In the genomic region with DNA sequence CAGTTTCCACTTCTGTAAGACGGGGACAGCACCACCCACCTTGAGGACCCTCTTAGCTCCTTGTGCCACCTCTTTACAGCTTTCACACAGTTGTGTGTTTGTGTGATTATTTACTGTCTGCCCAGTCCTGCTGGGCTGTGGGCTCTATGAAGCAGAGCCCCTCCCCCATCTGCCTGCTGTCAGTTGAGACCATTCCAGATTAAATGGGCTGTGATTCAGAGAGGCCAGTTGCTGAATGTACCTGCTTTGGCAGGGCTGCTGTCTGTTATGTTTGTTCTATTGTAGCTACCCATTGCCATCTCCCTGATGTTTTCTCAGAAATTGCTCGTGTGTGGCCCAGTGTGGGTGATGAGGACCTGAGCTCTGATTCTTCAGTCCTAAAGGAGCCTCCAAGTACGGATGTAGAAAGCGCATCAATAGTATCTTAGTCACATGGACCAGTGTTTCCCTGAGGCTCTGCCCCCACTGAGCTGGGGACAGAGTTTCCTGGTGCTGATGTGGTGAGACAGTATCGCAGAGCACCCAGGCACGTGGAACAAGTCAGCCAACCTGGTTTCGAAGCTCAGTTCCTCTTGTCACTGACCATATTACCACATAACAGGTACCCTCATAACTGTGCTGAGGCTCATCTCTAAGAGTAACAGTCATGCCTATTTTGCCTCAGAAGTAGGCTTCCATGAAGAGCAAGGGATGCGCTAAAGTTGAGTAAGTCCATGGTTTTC, we compare ENCODE assay signal across 21 cellular contexts. TPM values are rescaled to one million over a fixed set of nuclear protein-coding genes. Genes with fewer than 3 reads are reported as not detected.
DNase-seq lines count a peak whose midpoint lies in the region; ATAC-seq and TF ChIP-seq lines count a peak whose summit lies in the region.
"Had no signal": no experiment of that assay in that cellular context is flagged by ENCODE, and none has a peak within 500 bp of the region (broad histone marks: within the 10 kb centered on the region; RNA-seq: fewer than 3 reads in every experiment).

No MANE protein-coding gene starts in this region.

- no peak for DNase-seq in right cardiac atrium
- DNase-seq in NCI-H526 treated with DMSO at 0.1 percent for 48 hours (lab: John Stamatoyannopoulos, UW): no peak
- DNase-seq: activated CD4-positive, alpha-beta T cell treated with anti-CD3 and anti-CD28 coated beads for 1 hour; activated naive CD4-positive, alpha-beta T cell treated with Interleukin-2 at 50 U/mL for 16 hours; H7; Kasumi-1; left ventricle myocardium superior; naive thymus-derived CD4-positive, alpha-beta T cell; NCI-H1930; NCI-H524 treated with DMSO at 0.1 percent for 48 hours; retina; stimulated activated CD4-positive, alpha-beta T cell treated with anti-CD3 and anti-CD28 coated beads, Interleukin-1b, Interleukin-23, amount 100 ng/mL, for 48 hours had no signal

- TF ChIP-seq CTCF in VCaP (conservative IDR thresholded peaks at IDR 0.05): no peak
- no peak for TF ChIP-seq CTCF in nephron (IDR thresholded peaks at IDR 0.05; ENCODE audit: unreplicated experiment in 3 of 3)

- H3K9ac ChIP-seq in BLaER1 treated with 17β-estradiol and CSF1 and Interleukin-3, amounts not matched to agents 10 nM and 100 nM: no peak overlapping the region

- peaks cover 0 to 20% (median 0%) of the 10 kb centered on the region in 11 experiments; a peak in 4 of 22 replicates for H4K20me1 ChIP-seq in BLaER1 treated with 17β-estradiol and CSF1 and Interleukin-3, amounts not matched to agents 10 nM and 100 nM

- peaks cover 58% of the 10 kb centered on the region for H3K4me1 Mint-ChIP-seq in nephron

- H3K9me3 ChIP-seq in BLaER1 treated with 17β-estradiol and CSF1 and Interleukin-3, amounts not matched to agents 10 nM and 100 nM (replicated peaks in 1 of 11): no peaks in the 10 kb centered on the region
- no peaks in the 10 kb centered on the region for H3K9me3 ChIP-seq in right cardiac atrium (ENCODE audit: control insufficient read depth, low read length)
- H3K9me3 ChIP-seq: thyroid gland had no signal

- 87% methylated on average over 8 of the region's 8 CpGs for WGBS in right cardiac atrium

- intact Hi-C loops in right cardiac atrium (cut with DNase I): no loop called here

- no peaks in the 10 kb centered on the region for H3K36me3 Mint-ChIP-seq in nephron (ENCODE audit: low read depth)

- H3K36me3 ChIP-seq in BLaER1 treated with 17β-estradiol and CSF1 and Interleukin-3, amounts not matched to agents 10 nM and 100 nM: peaks cover 0 to 10% (median 0%) of the 10 kb centered on the region in 11 experiments; a peak in 1 of 22 replicates
- H3K36me3 ChIP-seq: thyroid gland had no signal

- peak overlapping the region in 9 of 11 experiments; percentile 90 to 100 (median 98); a peak in 16 of 22 replicates for H3K4me2 ChIP-seq in BLaER1 treated with 17β-estradiol and CSF1 and Interleukin-3, amounts not matched to agents 10 nM and 100 nM

- peaks cover 40 to 87% (median 84%) of the 10 kb centered on the region in 10 experiments for H3K4me1 ChIP-seq in BLaER1 treated with 17β-estradiol and CSF1 and Interleukin-3, amounts not matched to agents 10 nM and 100 nM
- peaks cover 13% of the 10 kb centered on the region for H3K4me1 ChIP-seq in right cardiac atrium (ENCODE audit: control insufficient read depth, insufficient read depth, low read length)

- ATAC-seq in GM19372 (IDR thresholded peaks at IDR 0.05; ENCODE audit: low read depth, unreplicated experiment): peak; percentile 50
- no peak for ATAC-seq in GM19467 (IDR thresholded peaks at IDR 0.05; ENCODE audit: unreplicated experiment)
- no peak for ATAC-seq in HG02571 (IDR thresholded peaks at IDR 0.05; ENCODE audit: unreplicated experiment)
- ATAC-seq in right cardiac atrium: no peak
- ATAC-seq: left ventricle myocardium superior; naive thymus-derived CD4-positive, alpha-beta T cell had no signal

- H3K27me3 ChIP-seq in BLaER1 treated with 17β-estradiol and CSF1 and Interleukin-3, amounts not matched to agents 10 nM and 100 nM: peaks cover 0 to 37% (median 0%) of the 10 kb centered on the region in 11 experiments; a peak in 6 of 22 replicates
- no peaks in the 10 kb centered on the region for H3K27me3 ChIP-seq in right cardiac atrium (ENCODE audit: control insufficient read depth, insufficient read depth)
- H3K27me3 ChIP-seq: thyroid gland had no signal

- H3K27ac ChIP-seq in BLaER1 treated with 17β-estradiol and CSF1 and Interleukin-3, amounts not matched to agents 10 nM and 100 nM: peak overlapping the region in 2 of 11 experiments; percentile 11 to 16; a peak in 3 of 22 replicates
- H3K27ac ChIP-seq in VCaP (peak overlapping the region; percentile 4; the same call in 1 of the 2 replicates), right cardiac atrium (ENCODE audit: low read length) (no peak overlapping the region)
- H3K27ac ChIP-seq: RWPE1, thyroid gland had no signal

- H3K27ac Mint-ChIP-seq in nephron: no peak overlapping the region
- H3K27ac Mint-ChIP-seq: naive thymus-derived CD4-positive, alpha-beta T cell; T-helper 1 cell treated with Interleukin-12 subunit alpha and Interleukin-12 subunit beta and Interleukin-4 antibody, amounts not matched to agents 30 μg/mL and 1 μg/mL, for 36 hours had no signal

- H3K27me3 Mint-ChIP-seq in nephron (ENCODE audit: low read depth): no peaks in the 10 kb centered on the region

- no peak overlapping the region for H3K4me3 ChIP-seq in BLaER1 treated with 17β-estradiol and CSF1 and Interleukin-3, amounts not matched to agents 10 nM and 100 nM
- H3K4me3 ChIP-seq in right cardiac atrium (ENCODE audit: low read length): no peak overlapping the region
- H3K4me3 ChIP-seq: thyroid gland had no signal

- peak overlapping the region in 2 of 3 experiments; percentile 40 to 44 for H3K4me3 Mint-ChIP-seq in nephron
- H3K4me3 Mint-ChIP-seq: naive thymus-derived CD4-positive, alpha-beta T cell; T-helper 1 cell treated with Interleukin-12 subunit alpha and Interleukin-12 subunit beta and Interleukin-4 antibody, amounts not matched to agents 30 μg/mL and 1 μg/mL, for 36 hours had no signal

- H3K9me3 Mint-ChIP-seq in nephron: no peaks in the 10 kb centered on the region
- H3K9me3 Mint-ChIP-seq: naive thymus-derived CD4-positive, alpha-beta T cell; T-helper 1 cell treated with Interleukin-12 subunit alpha and Interleukin-12 subunit beta and Interleukin-4 antibody, amounts not matched to agents 30 μg/mL and 1 μg/mL, for 36 hours had no signal

RNA-seq across cellular contexts. Expression of a gene that starts 3.7 kb away (rescaled TPM):
- 10 to 100 TPM; 33.8 to 69.5 (median 47.2) TPM for total RNA-seq in right cardiac atrium
- 26.7 TPM for polyA plus RNA-seq in right cardiac atrium
- total RNA-seq: naive thymus-derived CD4-positive, alpha-beta T cell had no signal
- polyA plus RNA-seq: naive thymus-derived CD4-positive, alpha-beta T cell had no signal
